ENCODE assay signal across 9 cellular contexts in genomic region chr7:21175714-21176113, GRCh38.
"Had no signal": no experiment of that assay in that cellular context is flagged by ENCODE, and none has a peak within 500 bp of the region (broad histone marks: within the 10 kb centered on the region; RNA-seq: fewer than 3 reads in every experiment).

No MANE protein-coding gene starts in this region.

- H3K4me2 ChIP-seq: KMS-11 had no signal

- H3K36me3 ChIP-seq: HAP-1 had no signal

- H3K27ac ChIP-seq: KMS-11 had no signal

- H3K4me3 ChIP-seq: HAP-1 had no signal

- H3K4me1 Mint-ChIP-seq: IgD-negative memory B cell had no signal

- H3K9ac ChIP-seq: KMS-11 had no signal

- H3K27ac Mint-ChIP-seq: HFFc6, IgD-negative memory B cell had no signal

- FAIRE-seq: H54, HTR-8/SVneo had no signal

- H3K36me3 Mint-ChIP-seq: IgD-negative memory B cell had no signal

- H3K9me3 ChIP-seq: HAP-1 had no signal

- H3K4me1 ChIP-seq: HAP-1 had no signal

- H3K4me3 Mint-ChIP-seq: HFFc6, IgD-negative memory B cell had no signal

- DNase-seq: GOT3, HFFc6, KBM-7 had no signal

- ATAC-seq: HCT116 had no signal
